In genomic region chr11:104876838-104877500, GRCh38 we compare ENCODE assay signal across 1 cellular context.
TF ChIP-seq lines count a peak whose summit lies in the region.

No MANE protein-coding gene starts in this region.

TF ChIP-seq in WTC11, 78 proteins besides CTCF, POLR2A, EP300 and RAD21 (continued from another document):
- TF ChIP-seq STAT6 (CRISPR knock-in tag; conservative IDR thresholded peaks at IDR 0.05; ENCODE audit: low read depth) (no peak), CBFB (CRISPR knock-in tag; IDR thresholded peaks at IDR 0.05; ENCODE audit: low read depth) (no peak), ATF2 (CRISPR knock-in tag; IDR thresholded peaks at IDR 0.05; ENCODE audit: borderline replicate concordance, low read depth) (no peak), AFF4 (CRISPR knock-in tag; IDR thresholded peaks at IDR 0.05; ENCODE audit: borderline replicate concordance) (no peak), ATF3 (CRISPR knock-in tag; conservative IDR thresholded peaks at IDR 0.05) (no peak), MXD4 (CRISPR knock-in tag; IDR thresholded peaks at IDR 0.05; ENCODE audit: borderline replicate concordance) (no peak), PRDM15 (CRISPR knock-in tag; IDR thresholded peaks at IDR 0.05) (no peak), ZNF423 (CRISPR knock-in tag; IDR thresholded peaks at IDR 0.05) (no peak), KAT7 (CRISPR knock-in tag; IDR thresholded peaks at IDR 0.05; ENCODE audit: borderline replicate concordance) (no peak), ZSCAN18 (CRISPR knock-in tag; IDR thresholded peaks at IDR 0.05) (no peak)
